5 cellular contexts compared by ENCODE assay signal in genomic region chr7:102183848-102184247, GRCh38.
DNase-seq lines count a peak whose midpoint lies in the region; ATAC-seq, FAIRE-seq and TF ChIP-seq lines count a peak whose summit lies in the region.
"Not testable (repeated sequence)": the region's sequence is repeated elsewhere in the genome, so short reads cannot be mapped to it uniquely, and the experiment has no call there.

No MANE protein-coding gene starts in this region.

- not testable (repeated sequence) for H4K91ac ChIP-seq in neuronal stem cell (ENCODE audit: low read depth, low read length, poor library complexity)

- not testable (repeated sequence) for FAIRE-seq in K562 (lab: Jason Lieb, UNC); HepG2 (lab: Jason Lieb, UNC)

- not testable (repeated sequence) for H3K14ac ChIP-seq in neuronal stem cell (ENCODE audit: low read length)

- TF ChIP-seq RAD21 in K562 (CRISPR knock-in tag; conservative IDR thresholded peaks at IDR 0.05 in 1 of 2, IDR thresholded peaks at IDR 0.05 in 1 of 2); HepG2 (CRISPR knock-in tag; IDR thresholded peaks at IDR 0.05): not testable (repeated sequence)

- not testable (repeated sequence) for H2BK15ac ChIP-seq in neuronal stem cell (ENCODE audit: low read length)

- not testable (repeated sequence) for H2BK120ac ChIP-seq in neuronal stem cell (ENCODE audit: low read depth, low read length)

- 94% methylated on average over 7 of the region's 7 CpGs for WGBS in K562 (ENCODE audit: insufficient coverage, low coverage, missing lambda C conversion rate)
- WGBS in HepG2 (ENCODE audit: low lambda C conversion rate) = 98% methylated on average over 7 of the region's 7 CpGs
- WGBS in neuronal stem cell (ENCODE audit: extremely low coverage in 2 of 2, insufficient read length in 2 of 2, insufficient replicate concordance in 1 of 2), 2 donors = no CpG with 5 or more reads among the region's 7 CpGs

- intact Hi-C loops in K562 (cut with micrococcal nuclease); HepG2 (cut with micrococcal nuclease; ENCODE audit: unreplicated experiment): not testable (repeated sequence)

- not testable (repeated sequence) for H3K4me3 ChIP-seq in HEK293 (ENCODE audit: low read depth, low read length); K562; HepG2 (replicated peaks in 1 of 3; ENCODE audit: insufficient read depth in 1 of 3, low read depth in 2 of 3, low read length in 3 of 3); neuronal stem cell (ENCODE audit: low read length in 2 of 2)

- H3K36me3 ChIP-seq in HEK293 (ENCODE audit: control insufficient read depth in 2 of 2, insufficient read depth in 1 of 2, low read length in 2 of 2) (peaks cover 5 to 17% of the 10 kb centered on the region in 2 experiments), K562 (ENCODE audit: control insufficient read depth, insufficient read depth, low read length) (peaks cover 36% of the 10 kb centered on the region; the same call in 2 of the 3 replicates), HepG2 (replicated peaks in 1 of 2; ENCODE audit: control insufficient read depth in 1 of 2, insufficient read depth in 2 of 2, low read length in 2 of 2) (peaks cover 9 to 44% of the 10 kb centered on the region in 2 experiments; a peak in 4 of 5 replicates), neuronal stem cell (replicated peaks in 1 of 2; ENCODE audit: control insufficient read depth in 2 of 2, insufficient read depth in 2 of 2, low read length in 2 of 2) (peaks cover 25 to 69% of the 10 kb centered on the region in 2 donors)

- not testable (repeated sequence) for H3K27me3 Mint-ChIP-seq in WTC11 (ENCODE audit: low read depth)

- not testable (repeated sequence) for TF ChIP-seq POLR2A in K562 (conservative IDR thresholded peaks at IDR 0.05); HepG2 (IDR thresholded peaks at IDR 0.05; ENCODE audit: insufficient read depth in 1 of 2, low read depth in 2 of 2, low read length in 2 of 2)

- H3K9ac ChIP-seq in K562 (ENCODE audit: insufficient read depth in 1 of 2, low read depth in 2 of 2, low read length in 2 of 2); HepG2 (ENCODE audit: insufficient read depth, low read depth, low read length); neuronal stem cell (ENCODE audit: low read depth, low read length, poor library complexity): not testable (repeated sequence)

- H3K4me1 Mint-ChIP-seq in WTC11 = not testable (repeated sequence)

- H4K20me1 ChIP-seq in K562 (replicated peaks; ENCODE audit: control insufficient read depth, insufficient read depth, low read length); HepG2 (ENCODE audit: insufficient read depth, low read length): not testable (repeated sequence)

- not testable (repeated sequence) for H3K79me1 ChIP-seq in neuronal stem cell (ENCODE audit: low read depth, low read length)

- not testable (repeated sequence) for H3K18ac ChIP-seq in neuronal stem cell (ENCODE audit: low read length)

- not testable (repeated sequence) for DNase-seq in WTC11 (ENCODE audit: low spot score); K562 (ENCODE audit: extremely low read depth in 1 of 4, low spot score in 3 of 4); HepG2 (ENCODE audit: low spot score); neuronal stem cell (ENCODE audit: low spot score)

- H3K4me3 Mint-ChIP-seq in WTC11 = not testable (repeated sequence)

- H3K23ac ChIP-seq in neuronal stem cell (ENCODE audit: low read depth, low read length, poor library complexity) = not testable (repeated sequence)

- H2BK12ac ChIP-seq in neuronal stem cell (ENCODE audit: low read length) = not testable (repeated sequence)

- not testable (repeated sequence) for H3K9me1 ChIP-seq in K562 (ENCODE audit: control insufficient read depth, insufficient read depth, low read length)

- peak overlapping the region; percentile 82 for H2BK5ac ChIP-seq in neuronal stem cell (ENCODE audit: low read length)

- not testable (repeated sequence) for H3K4ac ChIP-seq in neuronal stem cell (ENCODE audit: low read length)

- H3K9me3 ChIP-seq in HEK293 (ENCODE audit: control insufficient read depth, insufficient read depth, low read depth, low read length); K562 (replicated peaks; ENCODE audit: control insufficient read depth, insufficient read depth, low read depth, low read length); HepG2 (ENCODE audit: low read length); neuronal stem cell (replicated peaks in 1 of 2; ENCODE audit: control insufficient read depth in 2 of 2, insufficient read depth in 1 of 2, low read depth in 1 of 2, low read length in 2 of 2): not testable (repeated sequence)

- not testable (repeated sequence) for H4K8ac ChIP-seq in neuronal stem cell (ENCODE audit: low read depth, low read length)

- ATAC-seq in WTC11, K562, HepG2: not testable (repeated sequence)

- TF ChIP-seq EP300 in K562 (IDR thresholded peaks at IDR 0.05; ENCODE audit: low read length); HepG2 (IDR thresholded peaks at IDR 0.05; ENCODE audit: low read depth in 2 of 2, low read length in 2 of 2); HepG2 (CRISPR knock-in tag; IDR thresholded peaks at IDR 0.05; ENCODE audit: borderline replicate concordance): not testable (repeated sequence)

- in situ Hi-C loops in K562 (cut with MboI); HepG2 (cut with HindIII; ENCODE audit: extremely low pct_ligation_motif_present, low pct_unique_long_range_greater_than_20kb): not testable (repeated sequence)

- H3K4me1 ChIP-seq in HEK293 (ENCODE audit: control insufficient read depth, insufficient read depth, low read length); K562 (replicated peaks in 1 of 2; ENCODE audit: control insufficient read depth in 2 of 2, insufficient read depth in 2 of 2, low read length in 2 of 2); HepG2 (ENCODE audit: insufficient read depth, low read length); neuronal stem cell (ENCODE audit: control insufficient read depth in 2 of 2, insufficient read depth in 1 of 2, low read depth in 1 of 2, low read length in 2 of 2): not testable (repeated sequence)

- not testable (repeated sequence) for BruUV-seq in K562 (replicated peaks; lab: Mats Ljungman, UMichigan); HepG2 (replicated peaks; lab: Mats Ljungman, UMichigan)

- H3K27ac ChIP-seq in HEK293 (ENCODE audit: extremely low read depth, low read depth, low read length); K562 (ENCODE audit: extremely low read depth, low read depth, low read length); HepG2 (ENCODE audit: extremely low read length, insufficient read depth, low read length); neuronal stem cell (replicated peaks; ENCODE audit: low read length): not testable (repeated sequence)

- H3K27me3 ChIP-seq in K562 (ENCODE audit: control insufficient read depth in 2 of 2, insufficient read depth in 2 of 2, low read length in 2 of 2); HepG2 (ENCODE audit: control insufficient read depth in 1 of 2, insufficient read depth in 2 of 2, low read length in 2 of 2); neuronal stem cell (ENCODE audit: control insufficient read depth in 3 of 3, insufficient read depth in 3 of 3, low read depth in 1 of 3, low read length in 3 of 3): not testable (repeated sequence)

- H2AFZ ChIP-seq in K562 (ENCODE audit: low read depth, low read length); HepG2 (ENCODE audit: low read length); neuronal stem cell (ENCODE audit: low read length): not testable (repeated sequence)

- peaks cover 42% of the 10 kb centered on the region for H3K36me3 Mint-ChIP-seq in WTC11

- not testable (repeated sequence) for H3K27ac Mint-ChIP-seq in WTC11

- POLR2A ChIA-PET in HEK293 (lab: Yijun Ruan, JAX); WTC11 (lab: Charles Lee); K562 (lab: Yijun Ruan, JAX); HepG2 (lab: Yijun Ruan, JAX): not testable (repeated sequence)

- TF ChIP-seq CTCF in HEK293 (tag by site-specific recombination; IDR thresholded peaks at IDR 0.05); WTC11 (IDR thresholded peaks at IDR 0.05); K562 (IDR thresholded peaks at IDR 0.05 in 2 of 3, conservative IDR thresholded peaks at IDR 0.05 in 1 of 3; ENCODE audit: insufficient read depth in 2 of 3, low read depth in 1 of 3, low read length in 3 of 3); HepG2 (CRISPR knock-in tag; IDR thresholded peaks at IDR 0.05): not testable (repeated sequence)

- CTCF ChIA-PET in HEK293 (lab: Yijun Ruan, JAX); WTC11 (lab: Charles Lee); K562 (lab: Yijun Ruan, JAX; ENCODE audit: low intra/inter-chr PET ratio); HepG2 (lab: Yijun Ruan, JAX; ENCODE audit: low intra/inter-chr PET ratio, low total read pairs): not testable (repeated sequence)

- H3K79me2 ChIP-seq in K562 (ENCODE audit: control insufficient read depth, insufficient read depth, low read length); HepG2 (ENCODE audit: insufficient read depth, low read length): not testable (repeated sequence)

- not testable (repeated sequence) for H3K9me3 Mint-ChIP-seq in WTC11

- not testable (repeated sequence) for H2AK5ac ChIP-seq in neuronal stem cell (ENCODE audit: low read depth, low read length)

- not testable (repeated sequence) for H3K4me2 ChIP-seq in K562 (ENCODE audit: insufficient read depth, low read length); HepG2 (ENCODE audit: low read depth, low read length); neuronal stem cell (ENCODE audit: insufficient read depth, low read length, poor library complexity, severe bottlenecking)

TF ChIP-seq in HEK293, 187 proteins besides CTCF, POLR2A, EP300 and RAD21:
- TF ChIP-seq ZNF121 (tag by site-specific recombination; IDR thresholded peaks at IDR 0.05) = peak; percentile 92
TF ChIP-seq in HEK293: peak in this region for 1; not testable (repeated sequence) for 186.

TF ChIP-seq in WTC11, 78 proteins besides CTCF, POLR2A, EP300 and RAD21:
- TF ChIP-seq ZNF121 (CRISPR knock-in tag; IDR thresholded peaks at IDR 0.05) = peak; percentile 79

TF ChIP-seq in K562, 482 proteins besides CTCF, POLR2A, EP300 and RAD21:
- peak; percentile 80 for TF ChIP-seq ZNF121 (CRISPR knock-in tag; conservative IDR thresholded peaks at IDR 0.05)
